18 cellular contexts compared by ENCODE assay signal in the genomic region with DNA sequence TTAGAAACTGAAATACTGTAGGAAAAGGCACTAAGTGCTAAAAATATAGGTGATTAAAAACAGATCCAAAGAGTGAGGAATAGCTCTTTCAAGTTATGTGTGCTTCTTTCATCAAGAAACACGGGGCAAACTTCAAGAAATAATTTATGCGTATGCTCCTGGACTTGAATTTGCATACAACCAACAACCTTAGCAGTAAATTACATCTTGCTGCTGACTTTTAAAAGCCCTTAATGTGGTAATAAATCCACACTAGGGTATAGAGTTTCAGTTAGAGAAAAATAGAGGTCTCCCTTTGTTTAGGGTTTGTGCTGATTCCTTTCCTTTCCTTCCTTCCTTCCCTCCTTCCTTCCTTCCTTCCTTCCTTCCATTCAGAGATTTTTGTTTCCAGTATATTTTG.
A peak's percentile ranks its signal among the peaks of the same experiment; 100 is the strongest.
DNase-seq lines count a peak whose midpoint lies in the region; ATAC-seq and TF ChIP-seq lines count a peak whose summit lies in the region.
"Had no signal": no experiment of that assay in that cellular context is flagged by ENCODE, and none has a peak within 500 bp of the region (broad histone marks: within the 10 kb centered on the region; RNA-seq: fewer than 3 reads in every experiment).

No MANE protein-coding gene starts in this region.

- H3K4me1 ChIP-seq in GM23338 (ENCODE audit: insufficient read depth) = peaks cover 27% of the 10 kb centered on the region
- H3K4me1 ChIP-seq: BE2C had no signal

- no peak for TF ChIP-seq CTCF in GM23338 (conservative IDR thresholded peaks at IDR 0.05; ENCODE audit: low read depth in 2 of 2)

- no peak overlapping the region for H3K4me3 Mint-ChIP-seq in GM23338
- H3K4me3 Mint-ChIP-seq: CD4-positive, CD25-positive, alpha-beta regulatory T cell; IgD-negative memory B cell had no signal

- ATAC-seq in GM23338 = no peak
- ATAC-seq: GM12878, HCT116 had no signal

- H2AFZ ChIP-seq in GM23338 = no peak overlapping the region
- H2AFZ ChIP-seq: GM23248 had no signal

- H3K4me3 ChIP-seq in GM23338 = no peak overlapping the region
- H3K4me3 ChIP-seq: GM12878, GM23248 had no signal

- DNase-seq in GM23338 (ENCODE audit: low spot score) (no peak), NCI-H1048 (lab: John Stamatoyannopoulos, UW) (peak; percentile 43), NCI-H526 treated with DMSO at 0.1 percent for 48 hours (lab: John Stamatoyannopoulos, UW) (peak; percentile 81), DMS114 treated with DMSO at 0.1 percent for 48 hours (lab: John Stamatoyannopoulos, UW; ENCODE audit: unreplicated experiment) (no peak), NOMO-1 (lab: John Stamatoyannopoulos, UW; ENCODE audit: unreplicated experiment in 2 of 2) (no peak), NCI-H2107 (lab: John Stamatoyannopoulos, UW) (no peak)
- DNase-seq: ACHN; BE2C; C1 segment of cervical spinal cord; Caco-2; CD4-positive, CD25-positive, alpha-beta regulatory T cell; DMS79 treated with DMSO at 0.1 percent for 48 hours; GM23248; H7; KBM-7 had no signal

- H3F3A ChIP-seq in GM23338 (replicated peaks; ENCODE audit: low read depth) = no peaks in the 10 kb centered on the region

- peaks cover 22% of the 10 kb centered on the region for H3K4me1 Mint-ChIP-seq in GM23338
- H3K4me1 Mint-ChIP-seq: CD4-positive, CD25-positive, alpha-beta regulatory T cell; IgD-negative memory B cell had no signal

- no peak overlapping the region for H3K27ac ChIP-seq in GM23338 (ENCODE audit: low read depth)
- H3K27ac ChIP-seq: GM23248 had no signal

- H3K27me3 Mint-ChIP-seq in GM23338 (ENCODE audit: insufficient read depth, low read depth, poor library complexity) = no peaks in the 10 kb centered on the region
- H3K27me3 Mint-ChIP-seq: CD4-positive, CD25-positive, alpha-beta regulatory T cell; IgD-negative memory B cell had no signal

- H3K79me2 ChIP-seq in GM23338 (replicated peaks; ENCODE audit: insufficient read depth) = no peaks in the 10 kb centered on the region

- no peak overlapping the region for H3K27ac Mint-ChIP-seq in GM23338
- H3K27ac Mint-ChIP-seq: CD4-positive, CD25-positive, alpha-beta regulatory T cell; IgD-negative memory B cell had no signal

- H3K9me3 Mint-ChIP-seq in GM23338 = peaks cover 7% of the 10 kb centered on the region; the same call in 1 of the 3 replicates

- H4K20me1 ChIP-seq in GM23338 (replicated peaks; ENCODE audit: insufficient read depth) = no peaks in the 10 kb centered on the region

- H3K4me2 ChIP-seq in GM23338 = 0 out of 2 replicates have a peak overlapping the region, but pooled peaks have one; percentile 6

- H3K36me3 Mint-ChIP-seq in GM23338 (ENCODE audit: low read depth) = peaks cover 27% of the 10 kb centered on the region; the same call in 2 of the 3 replicates
- H3K36me3 Mint-ChIP-seq: CD4-positive, CD25-positive, alpha-beta regulatory T cell; IgD-negative memory B cell had no signal

- H3K36me3 ChIP-seq in GM23338 (ENCODE audit: insufficient read depth) = peaks cover 5% of the 10 kb centered on the region; the same call in 1 of the 2 replicates
- H3K36me3 ChIP-seq: BE2C had no signal

- peaks cover 5% of the 10 kb centered on the region; the same call in 1 of the 2 replicates for H3K9me2 ChIP-seq in GM23338 (ENCODE audit: insufficient read depth)

- H3K27me3 ChIP-seq in GM23338 (ENCODE audit: insufficient read depth) = no peaks in the 10 kb centered on the region
- H3K27me3 ChIP-seq: BE2C had no signal

TF ChIP-seq in GM23338, 12 proteins besides CTCF, POLR2A, EP300 and RAD21 (continues in another document):
- TF ChIP-seq ZNF331 (CRISPR knock-in tag; IDR thresholded peaks at IDR 0.05; ENCODE audit: low read depth) = no peak
- TF ChIP-seq ZNF114 (CRISPR knock-in tag; IDR thresholded peaks at IDR 0.05) = no peak
- TF ChIP-seq, protein P1, sequence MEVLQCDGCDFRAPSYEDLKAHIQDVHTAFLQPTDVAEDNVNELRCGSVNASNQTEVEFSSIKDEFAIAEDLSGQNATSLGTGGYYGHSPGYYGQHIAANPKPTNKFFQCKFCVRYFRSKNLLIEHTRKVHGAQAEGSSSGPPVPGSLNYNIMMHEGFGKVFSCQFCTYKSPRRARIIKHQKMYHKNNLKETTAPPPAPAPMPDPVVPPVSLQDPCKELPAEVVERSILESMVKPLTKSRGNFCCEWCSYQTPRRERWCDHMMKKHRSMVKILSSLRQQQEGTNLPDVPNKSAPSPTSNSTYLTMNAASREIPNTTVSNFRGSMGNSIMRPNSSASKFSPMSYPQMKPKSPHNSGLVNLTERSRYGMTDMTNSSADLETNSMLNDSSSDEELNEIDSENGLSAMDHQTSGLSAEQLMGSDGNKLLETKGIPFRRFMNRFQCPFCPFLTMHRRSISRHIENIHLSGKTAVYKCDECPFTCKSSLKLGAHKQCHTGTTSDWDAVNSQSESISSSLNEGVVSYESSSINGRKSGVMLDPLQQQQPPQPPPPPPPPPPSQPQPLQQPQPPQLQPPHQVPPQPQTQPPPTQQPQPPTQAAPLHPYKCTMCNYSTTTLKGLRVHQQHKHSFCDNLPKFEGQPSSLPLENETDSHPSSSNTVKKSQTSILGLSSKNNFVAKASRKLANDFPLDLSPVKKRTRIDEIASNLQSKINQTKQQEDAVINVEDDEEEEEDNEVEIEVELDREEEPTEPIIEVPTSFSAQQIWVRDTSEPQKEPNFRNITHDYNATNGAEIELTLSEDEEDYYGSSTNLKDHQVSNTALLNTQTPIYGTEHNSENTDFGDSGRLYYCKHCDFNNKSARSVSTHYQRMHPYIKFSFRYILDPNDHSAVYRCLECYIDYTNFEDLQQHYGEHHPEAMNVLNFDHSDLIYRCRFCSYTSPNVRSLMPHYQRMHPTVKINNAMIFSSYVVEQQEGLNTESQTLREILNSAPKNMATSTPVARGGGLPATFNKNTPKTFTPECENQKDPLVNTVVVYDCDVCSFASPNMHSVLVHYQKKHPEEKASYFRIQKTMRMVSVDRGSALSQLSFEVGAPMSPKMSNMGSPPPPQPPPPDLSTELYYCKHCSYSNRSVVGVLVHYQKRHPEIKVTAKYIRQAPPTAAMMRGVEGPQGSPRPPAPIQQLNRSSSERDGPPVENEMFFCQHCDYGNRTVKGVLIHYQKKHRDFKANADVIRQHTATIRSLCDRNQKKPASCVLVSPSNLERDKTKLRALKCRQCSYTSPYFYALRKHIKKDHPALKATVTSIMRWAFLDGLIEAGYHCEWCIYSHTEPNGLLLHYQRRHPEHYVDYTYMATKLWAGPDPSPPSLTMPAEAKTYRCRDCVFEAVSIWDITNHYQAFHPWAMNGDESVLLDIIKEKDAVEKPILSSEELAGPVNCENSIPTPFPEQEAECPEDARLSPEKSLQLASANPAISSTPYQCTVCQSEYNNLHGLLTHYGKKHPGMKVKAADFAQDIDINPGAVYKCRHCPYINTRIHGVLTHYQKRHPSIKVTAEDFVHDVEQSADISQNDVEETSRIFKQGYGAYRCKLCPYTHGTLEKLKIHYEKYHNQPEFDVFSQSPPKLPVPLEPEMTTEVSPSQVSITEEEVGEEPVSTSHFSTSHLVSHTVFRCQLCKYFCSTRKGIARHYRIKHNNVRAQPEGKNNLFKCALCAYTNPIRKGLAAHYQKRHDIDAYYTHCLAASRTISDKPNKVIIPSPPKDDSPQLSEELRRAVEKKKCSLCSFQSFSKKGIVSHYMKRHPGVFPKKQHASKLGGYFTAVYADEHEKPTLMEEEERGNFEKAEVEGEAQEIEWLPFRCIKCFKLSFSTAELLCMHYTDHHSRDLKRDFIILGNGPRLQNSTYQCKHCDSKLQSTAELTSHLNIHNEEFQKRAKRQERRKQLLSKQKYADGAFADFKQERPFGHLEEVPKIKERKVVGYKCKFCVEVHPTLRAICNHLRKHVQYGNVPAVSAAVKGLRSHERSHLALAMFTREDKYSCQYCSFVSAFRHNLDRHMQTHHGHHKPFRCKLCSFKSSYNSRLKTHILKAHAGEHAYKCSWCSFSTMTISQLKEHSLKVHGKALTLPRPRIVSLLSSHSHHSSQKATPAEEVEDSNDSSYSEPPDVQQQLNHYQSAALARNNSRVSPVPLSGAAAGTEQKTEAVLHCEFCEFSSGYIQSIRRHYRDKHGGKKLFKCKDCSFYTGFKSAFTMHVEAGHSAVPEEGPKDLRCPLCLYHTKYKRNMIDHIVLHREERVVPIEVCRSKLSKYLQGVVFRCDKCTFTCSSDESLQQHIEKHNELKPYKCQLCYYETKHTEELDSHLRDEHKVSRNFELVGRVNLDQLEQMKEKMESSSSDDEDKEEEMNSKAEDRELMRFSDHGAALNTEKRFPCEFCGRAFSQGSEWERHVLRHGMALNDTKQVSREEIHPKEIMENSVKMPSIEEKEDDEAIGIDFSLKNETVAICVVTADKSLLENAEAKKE (CRISPR knock-in tag; IDR thresholded peaks at IDR 0.05) = no peak
- TF ChIP-seq EZH2phosphoT487 (IDR thresholded peaks at IDR 0.05; ENCODE audit: unreplicated experiment) = no peak
- TF ChIP-seq, protein P2, sequence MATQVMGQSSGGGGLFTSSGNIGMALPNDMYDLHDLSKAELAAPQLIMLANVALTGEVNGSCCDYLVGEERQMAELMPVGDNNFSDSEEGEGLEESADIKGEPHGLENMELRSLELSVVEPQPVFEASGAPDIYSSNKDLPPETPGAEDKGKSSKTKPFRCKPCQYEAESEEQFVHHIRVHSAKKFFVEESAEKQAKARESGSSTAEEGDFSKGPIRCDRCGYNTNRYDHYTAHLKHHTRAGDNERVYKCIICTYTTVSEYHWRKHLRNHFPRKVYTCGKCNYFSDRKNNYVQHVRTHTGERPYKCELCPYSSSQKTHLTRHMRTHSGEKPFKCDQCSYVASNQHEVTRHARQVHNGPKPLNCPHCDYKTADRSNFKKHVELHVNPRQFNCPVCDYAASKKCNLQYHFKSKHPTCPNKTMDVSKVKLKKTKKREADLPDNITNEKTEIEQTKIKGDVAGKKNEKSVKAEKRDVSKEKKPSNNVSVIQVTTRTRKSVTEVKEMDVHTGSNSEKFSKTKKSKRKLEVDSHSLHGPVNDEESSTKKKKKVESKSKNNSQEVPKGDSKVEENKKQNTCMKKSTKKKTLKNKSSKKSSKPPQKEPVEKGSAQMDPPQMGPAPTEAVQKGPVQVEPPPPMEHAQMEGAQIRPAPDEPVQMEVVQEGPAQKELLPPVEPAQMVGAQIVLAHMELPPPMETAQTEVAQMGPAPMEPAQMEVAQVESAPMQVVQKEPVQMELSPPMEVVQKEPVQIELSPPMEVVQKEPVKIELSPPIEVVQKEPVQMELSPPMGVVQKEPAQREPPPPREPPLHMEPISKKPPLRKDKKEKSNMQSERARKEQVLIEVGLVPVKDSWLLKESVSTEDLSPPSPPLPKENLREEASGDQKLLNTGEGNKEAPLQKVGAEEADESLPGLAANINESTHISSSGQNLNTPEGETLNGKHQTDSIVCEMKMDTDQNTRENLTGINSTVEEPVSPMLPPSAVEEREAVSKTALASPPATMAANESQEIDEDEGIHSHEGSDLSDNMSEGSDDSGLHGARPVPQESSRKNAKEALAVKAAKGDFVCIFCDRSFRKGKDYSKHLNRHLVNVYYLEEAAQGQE (IDR thresholded peaks at IDR 0.05; ENCODE audit: unreplicated experiment) = no peak
- no peak for TF ChIP-seq CREB1 (CRISPR knock-in tag; IDR thresholded peaks at IDR 0.05; ENCODE audit: low read depth)
- TF ChIP-seq STAT1 (IDR thresholded peaks at IDR 0.05; ENCODE audit: unreplicated experiment) = no peak
- no peak for TF ChIP-seq NANOG (IDR thresholded peaks at IDR 0.05; ENCODE audit: borderline replicate concordance)
- no peak for TF ChIP-seq EZH2 (IDR thresholded peaks at IDR 0.05; ENCODE audit: low read depth, unreplicated experiment)
- no peak for TF ChIP-seq POLR2AphosphoS5 (IDR thresholded peaks at IDR 0.05; ENCODE audit: low read depth)

Comparison
In these comparisons a context has a peak if more than half of its experiments do, and no peak if none do; other contexts are left out.
1. DNase-seq: peak in NCI-H1048 (single experiment) and NCI-H526 treated with DMSO at 0.1 percent for 48 hours (single experiment); none in GM23338 (single experiment), DMS114 treated with DMSO at 0.1 percent for 48 hours (single experiment), NOMO-1 (0 of 2) and NCI-H2107 (single experiment).